Comparison of ENCODE assay signal across 26 cellular contexts in the genomic region with DNA sequence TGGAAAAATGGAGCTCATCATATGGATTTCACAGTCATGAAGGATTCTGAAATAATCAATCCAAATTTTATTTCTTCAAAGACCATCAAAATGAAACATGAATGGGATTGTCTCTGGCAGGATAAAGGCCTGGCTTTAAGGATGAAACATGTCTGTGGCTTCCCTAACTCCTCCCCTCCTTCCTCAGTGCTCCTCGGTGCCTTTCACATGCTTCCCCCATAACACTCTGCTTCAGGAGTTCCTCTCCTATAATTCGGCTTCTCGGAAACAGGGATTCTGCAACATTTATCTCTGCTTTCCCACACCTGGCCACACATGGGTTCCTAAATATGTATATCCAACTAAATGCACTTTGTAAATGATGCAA.
A peak's percentile ranks its signal among the peaks of the same experiment; 100 is the strongest.
DNase-seq lines count a peak whose midpoint lies in the region; ATAC-seq and TF ChIP-seq lines count a peak whose summit lies in the region.
"Had no signal": no experiment of that assay in that cellular context is flagged by ENCODE, and none has a peak within 500 bp of the region (broad histone marks: within the 10 kb centered on the region; RNA-seq: fewer than 3 reads in every experiment).

No MANE protein-coding gene starts in this region.

- DNase-seq in WERI-Rb-1 (no peak), right atrium auricular region (ENCODE audit: low spot score) (no peak), tibial artery (no peak), AG08396 (ENCODE audit: low spot score) (no peak)
- DNase-seq: activated CD8-positive, alpha-beta memory T cell treated with anti-CD3 and anti-CD28 coated beads for 24 hours; activated T-cell treated with anti-CD3 and anti-CD28 coated beads for 4 hours; CD4-positive, CD25-positive, alpha-beta regulatory T cell; colonic mucosa; DND-41; effector memory CD4-positive, alpha-beta T cell; glutamatergic neuron; HFFc6; mucosa of descending colon; NCI-H146; NCI-H748 treated with DMSO at 0.1 percent for 48 hours; SIG-M5 had no signal

- TF ChIP-seq CTCF in DOHH2 (IDR thresholded peaks at IDR 0.05; ENCODE audit: low read depth, low read length, poor library complexity, severe bottlenecking) (no peak), WERI-Rb-1 (IDR thresholded peaks at IDR 0.05; ENCODE audit: low read depth, low read length) (no peak), right atrium auricular region (IDR thresholded peaks at IDR 0.05) (no peak), tibial artery (IDR thresholded peaks at IDR 0.05) (no peak)

- H3K27ac ChIP-seq in DOHH2 (ENCODE audit: low read depth, low read length) (no peak overlapping the region), WERI-Rb-1 (peak overlapping the region; percentile 41), right atrium auricular region (peak overlapping the region; percentile 43 to 76), skeletal muscle tissue (ENCODE audit: low read depth, low read length) (peak overlapping the region; percentile 41), tibial artery (no peak overlapping the region)
- H3K27ac ChIP-seq: colonic mucosa, VCaP had no signal

- H3K9me2 ChIP-seq in DOHH2 (replicated peaks; ENCODE audit: control insufficient read depth, low read length), result no peaks in the 10 kb centered on the region

- H3K36me3 ChIP-seq in DOHH2 (ENCODE audit: control insufficient read depth, low read length) (no peaks in the 10 kb centered on the region), WERI-Rb-1 (no peaks in the 10 kb centered on the region), right atrium auricular region (no peaks in the 10 kb centered on the region), skeletal muscle tissue (ENCODE audit: control insufficient read depth in 3 of 3, insufficient read depth in 3 of 3, low read length in 3 of 3) (no peaks in the 10 kb centered on the region), tibial artery (no peaks in the 10 kb centered on the region)
- H3K36me3 ChIP-seq: colonic mucosa, Peyer's patch, tibial nerve had no signal

- H4K20me1 ChIP-seq in DOHH2 (ENCODE audit: control insufficient read depth, insufficient read depth, low read depth, low read length), result no peaks in the 10 kb centered on the region

- H3K79me2 ChIP-seq in DOHH2 (ENCODE audit: control insufficient read depth, low read length), result no peaks in the 10 kb centered on the region

- H3K27me3 ChIP-seq in DOHH2 (ENCODE audit: control insufficient read depth, low read length), result no peaks in the 10 kb centered on the region
- no peaks in the 10 kb centered on the region for H3K27me3 ChIP-seq in WERI-Rb-1 (ENCODE audit: insufficient read depth, low read depth, severe bottlenecking)
- no peaks in the 10 kb centered on the region for H3K27me3 ChIP-seq in right atrium auricular region
- no peaks in the 10 kb centered on the region for H3K27me3 ChIP-seq in skeletal muscle tissue (ENCODE audit: control insufficient read depth in 3 of 3, insufficient read depth in 3 of 3, low read length in 3 of 3)
- no peaks in the 10 kb centered on the region for H3K27me3 ChIP-seq in tibial artery
- H3K27me3 ChIP-seq: colonic mucosa, Peyer's patch, tibial nerve had no signal

- no peak for ATAC-seq in GM21367 (IDR thresholded peaks at IDR 0.05; ENCODE audit: unreplicated experiment)
- ATAC-seq: activated naive CD4-positive, alpha-beta T cell treated with anti-CD3 and anti-CD28 coated beads, Interleukin-2, amount 50 U/mL, for 72 hours; natural killer cell treated with Interleukin-12 subunit alpha and Interleukin-12 subunit beta and Interleukin-15 and Interleukin-18, amount 100 ng/mL, for 72 hours had no signal

- H3K4me1 ChIP-seq in DOHH2 (ENCODE audit: control insufficient read depth, low read length) (peaks cover 18% of the 10 kb centered on the region), right atrium auricular region (peaks cover 0 to 19% of the 10 kb centered on the region in 2 donors), skeletal muscle tissue (ENCODE audit: control insufficient read depth in 3 of 3, insufficient read depth in 3 of 3, low read length in 3 of 3) (peaks cover 7 to 15% (median 10%) of the 10 kb centered on the region in 3 donors), tibial artery (peaks cover 0 to 10% (median 2%) of the 10 kb centered on the region in 4 donors)
- H3K4me1 ChIP-seq: colonic mucosa had no signal

- intact Hi-C loops in tibial artery (cut with DNase I; ENCODE audit: low total_unique reads), result no loop called here

- no peaks in the 10 kb centered on the region for H3K9me3 ChIP-seq in DOHH2 (ENCODE audit: control insufficient read depth, insufficient read depth, low read length)
- peaks cover 16% of the 10 kb centered on the region for H3K9me3 ChIP-seq in WERI-Rb-1 (ENCODE audit: severe bottlenecking)
- no peaks in the 10 kb centered on the region for H3K9me3 ChIP-seq in right atrium auricular region
- no peaks in the 10 kb centered on the region for H3K9me3 ChIP-seq in skeletal muscle tissue (ENCODE audit: control insufficient read depth in 3 of 3, low read length in 3 of 3)
- H3K9me3 ChIP-seq in tibial artery, result no peaks in the 10 kb centered on the region
- H3K9me3 ChIP-seq: colonic mucosa, mucosa of descending colon, Peyer's patch, tibial nerve had no signal

- no peaks in the 10 kb centered on the region for H3F3A ChIP-seq in DOHH2 (ENCODE audit: control insufficient read depth, insufficient read depth)

- no peak overlapping the region for H3K9ac ChIP-seq in skeletal muscle tissue (ENCODE audit: low read depth in 1 of 3, low read length in 3 of 3)

- peak overlapping the region; percentile 49 for H3K4me2 ChIP-seq in DOHH2 (ENCODE audit: low read length)
- H3K4me2 ChIP-seq: GM23338 had no signal

- peak overlapping the region; percentile 39; the same call in 1 of the 2 replicates for H3K4me3 ChIP-seq in DOHH2 (ENCODE audit: low read length)
- H3K4me3 ChIP-seq in WERI-Rb-1 (ENCODE audit: low read depth, low read length), result no peak overlapping the region
- no peak overlapping the region for H3K4me3 ChIP-seq in right atrium auricular region
- H3K4me3 ChIP-seq in skeletal muscle tissue (ENCODE audit: low read length in 3 of 3), result no peak overlapping the region
- H3K4me3 ChIP-seq in tibial artery, result no peak overlapping the region
- H3K4me3 ChIP-seq: colonic mucosa, GM23338, mucosa of descending colon, Peyer's patch, skin epidermis, tibial nerve had no signal

Comparison
In these comparisons a context has a peak if more than half of its experiments do, and no peak if none do; other contexts are left out.
1. H3K27ac ChIP-seq: peak in WERI-Rb-1 (single experiment), right atrium auricular region (2 of 2) and skeletal muscle tissue (single experiment); none in DOHH2 (single experiment) and tibial artery (0 of 2).